ENCODE assay signal across 8 cellular contexts in genomic region chr2:96251721-96252292, GRCh38. TPM values are rescaled to one million over a fixed set of nuclear protein-coding genes. Genes with fewer than 3 reads are reported as not detected.
DNase-seq lines count a peak whose midpoint lies in the region; ATAC-seq and TF ChIP-seq lines count a peak whose summit lies in the region.

No MANE protein-coding gene starts in this region.

- WGBS in upper lobe of left lung, 2 donors, result 61 to 69% methylated on average over 6 of the region's 6 CpGs

- H3K9me3 Mint-ChIP-seq in CD14-positive monocyte, result no peaks in the 10 kb centered on the region
- H3K9me3 Mint-ChIP-seq in central memory CD8-positive, alpha-beta T cell, result no peaks in the 10 kb centered on the region

- H3K27ac Mint-ChIP-seq in CD14-positive monocyte, result peak overlapping the region; percentile 42 to 77 (median 68)
- peak overlapping the region; percentile 16 for H3K27ac Mint-ChIP-seq in central memory CD8-positive, alpha-beta T cell (ENCODE audit: low read depth)

- peak overlapping the region in 3 of 4 donors; percentile 26 to 64 (median 49) for H3K27ac ChIP-seq in upper lobe of left lung

- no peak for TF ChIP-seq POLR2A in upper lobe of left lung (IDR thresholded peaks at IDR 0.05)

- no peak for ATAC-seq in central memory CD8-positive, alpha-beta T cell (replicated peaks; ENCODE audit: extremely low read depth, poor library complexity, severe bottlenecking)
- ATAC-seq in left lobe of liver (peak; percentile 50), upper lobe of left lung (ENCODE audit: low FRiP score in 2 of 2) (peak in 1 of 2 donors; percentile 45), HG03045 (IDR thresholded peaks at IDR 0.05; ENCODE audit: unreplicated experiment) (no peak)

- no peak for TF ChIP-seq EP300 in upper lobe of left lung (IDR thresholded peaks at IDR 0.05)

- TF ChIP-seq CTCF in CD14-positive monocyte (IDR thresholded peaks at IDR 0.05), result no peak
- no peak for TF ChIP-seq CTCF in upper lobe of left lung (IDR thresholded peaks at IDR 0.05)

- DNase-seq in CD14-positive monocyte (ENCODE audit: low spot score), result no peak
- peak; percentile 77 for DNase-seq in NCI-H460 (ENCODE audit: extremely low read depth, low read depth)
- DNase-seq in central memory CD8-positive, alpha-beta T cell (ENCODE audit: low spot score in 2 of 2), result no peak
- no peak for DNase-seq in left lobe of liver (ENCODE audit: low spot score)
- DNase-seq in upper lobe of left lung, result peak in 1 of 2 donors; percentile 69
- no peak for DNase-seq in activated CD8-positive, alpha-beta memory T cell treated with anti-CD3 and anti-CD28 coated beads, Interleukin-2, amount 50 U/mL, for 48 hours
- DNase-seq in NCI-H2081 treated with DMSO at 0.1 percent for 48 hours (lab: John Stamatoyannopoulos, UW), result no peak

- H3K4me3 ChIP-seq in upper lobe of left lung, result no peak overlapping the region

- H3K27me3 ChIP-seq in upper lobe of left lung, result no peaks in the 10 kb centered on the region

- H3K36me3 Mint-ChIP-seq in CD14-positive monocyte, result peaks cover 74 to 81% of the 10 kb centered on the region in 2 donors
- peaks cover 38% of the 10 kb centered on the region for H3K36me3 Mint-ChIP-seq in central memory CD8-positive, alpha-beta T cell (ENCODE audit: insufficient read depth)

- H3K4me1 ChIP-seq in upper lobe of left lung, result peaks cover 26 to 50% (median 29%) of the 10 kb centered on the region in 4 donors

- H3K36me3 ChIP-seq in upper lobe of left lung, result peaks cover 24 to 52% (median 40%) of the 10 kb centered on the region in 4 donors

- H3K9me3 ChIP-seq in upper lobe of left lung, result no peaks in the 10 kb centered on the region

- H3K4me3 Mint-ChIP-seq in CD14-positive monocyte, result no peak overlapping the region
- no peak overlapping the region for H3K4me3 Mint-ChIP-seq in central memory CD8-positive, alpha-beta T cell

- peaks cover 0 to 4% (median 2%) of the 10 kb centered on the region in 3 donors for H3K27me3 Mint-ChIP-seq in CD14-positive monocyte (ENCODE audit: low read depth in 3 of 3)
- H3K27me3 Mint-ChIP-seq in central memory CD8-positive, alpha-beta T cell, result no peaks in the 10 kb centered on the region

- H3K4me1 Mint-ChIP-seq in CD14-positive monocyte, result peaks cover 78% of the 10 kb centered on the region
- peaks cover 21% of the 10 kb centered on the region for H3K4me1 Mint-ChIP-seq in central memory CD8-positive, alpha-beta T cell

- intact Hi-C loops in CD14-positive monocyte (cut with micrococcal nuclease), result no loop called here

RNA-seq across cellular contexts. Expression of gene TMEM127, which starts 14.0 kb away (rescaled TPM):
- 100 to 1,000 TPM in 1 of 2 donors, 10 to 100 TPM in 1; 72.3 to 107 TPM for polyA plus RNA-seq in CD14-positive monocyte
- 21.0 and 21.4 TPM in 2 replicates for total RNA-seq in NCI-H460 (2014; rRNA removed; shearing (Covaris generic))
- 8.0 and 14.5 TPM in 2 replicates for polyA plus RNA-seq in NCI-H460 (2014; cell fraction: nucleus; rRNA removed)
- 30.6 TPM for total RNA-seq in left lobe of liver
- total RNA-seq in upper lobe of left lung, result 10 to 100 TPM; 21.0 to 75.8 (median 44.8) TPM

RNA-seq across cellular contexts. Expression of gene CIAO1, which starts 14.2 kb away (rescaled TPM):
- 10 to 100 TPM; 89.4 to 93.8 TPM for polyA plus RNA-seq in CD14-positive monocyte
- 75.0 and 76.9 TPM in 2 replicates for total RNA-seq in NCI-H460 (2014; rRNA removed; shearing (Covaris generic))
- 195 and 214 TPM in 2 replicates for polyA plus RNA-seq in NCI-H460 (2014; cell fraction: nucleus; rRNA removed)
- 45.0 TPM for total RNA-seq in left lobe of liver
- 100 to 1,000 TPM in 3 of 6 donors, 10 to 100 TPM in 3; 69.0 to 169 (median 91.0) TPM for total RNA-seq in upper lobe of left lung

RNA-seq across cellular contexts. Expression of gene STARD7, which starts 43.2 kb away (rescaled TPM):
- polyA plus RNA-seq in CD14-positive monocyte, result 100 to 1,000 TPM; 172 to 179 TPM
- 170 and 177 TPM in 2 replicates for total RNA-seq in NCI-H460 (2014; rRNA removed; shearing (Covaris generic))
- polyA plus RNA-seq in NCI-H460 (2014; cell fraction: nucleus; rRNA removed), result 188 and 217 TPM in 2 replicates
- total RNA-seq in left lobe of liver, result 67.6 TPM
- total RNA-seq in upper lobe of left lung, result 100 to 1,000 TPM in 4 of 6 donors, 10 to 100 TPM in 2; 76.4 to 226 (median 166) TPM

RNA-seq across cellular contexts. Expression of gene SNRNP200, which starts 53.5 kb away (rescaled TPM):
- 10 to 100 TPM; 27.2 to 36.1 TPM for polyA plus RNA-seq in CD14-positive monocyte
- 77.6 and 83.8 TPM in 2 replicates for total RNA-seq in NCI-H460 (2014; rRNA removed; shearing (Covaris generic))
- polyA plus RNA-seq in NCI-H460 (2014; cell fraction: nucleus; rRNA removed), result 129 and 139 TPM in 2 replicates
- total RNA-seq in left lobe of liver (49.7 TPM), upper lobe of left lung (100 to 1,000 TPM in 2 of 6 donors, 10 to 100 TPM in 4; 80.9 to 177 (median 90.9) TPM)
